8 cellular contexts compared by ENCODE assay signal in genomic region chr14:60327447-60328331, GRCh38.
DNase-seq lines count a peak whose midpoint lies in the region; ATAC-seq and TF ChIP-seq lines count a peak whose summit lies in the region.

No MANE protein-coding gene starts in this region.

- H3K27me3 ChIP-seq in GM06990 (replicated peaks; ENCODE audit: control insufficient read depth, insufficient read depth, low read length) (no peaks in the 10 kb centered on the region), thoracic aorta (replicated peaks; ENCODE audit: insufficient read depth) (no peaks in the 10 kb centered on the region)

- H3K36me3 ChIP-seq in GM06990 (ENCODE audit: control insufficient read depth, insufficient read depth, low read length) (no peaks in the 10 kb centered on the region), thoracic aorta (no peaks in the 10 kb centered on the region)

- DNase-seq in GM06990 (ENCODE audit: extremely low read depth, insufficient read length): peak; percentile 73
- DNase-seq in LHCN-M2 (ENCODE audit: low read depth): peak; percentile 29
- peak; percentile 2 for DNase-seq in effector CD8-positive, alpha-beta T cell (lab: John Stamatoyannopoulos, UW)
- DNase-seq in myocyte (ENCODE audit: low read depth): peak; percentile 86
- DNase-seq in thoracic aorta (ENCODE audit: low spot score): no peak
- DNase-seq in cortex of kidney (lab: John Stamatoyannopoulos, UW): no peak

- ATAC-seq in GM21576 (IDR thresholded peaks at IDR 0.05; ENCODE audit: unreplicated experiment) (peak; percentile 72), thoracic aorta (ENCODE audit: insufficient number of reproducible peaks, low FRiP score, low read depth) (no peak)
- peak; percentile 9 to 17 for ATAC-seq in activated CD4-positive, CD25-positive, alpha-beta regulatory T cell treated with anti-CD3 and anti-CD28 coated beads, Interleukin-2, amount 50 U/mL, for 24 hours

- no peaks in the 10 kb centered on the region for H3K9me3 ChIP-seq in thoracic aorta

- H3K4me1 ChIP-seq in thoracic aorta (ENCODE audit: control insufficient read depth in 1 of 2, low read depth in 2 of 2): peaks cover 0 to 9% of the 10 kb centered on the region in 2 donors

- peak overlapping the region; percentile 56 for H3K4me3 ChIP-seq in GM06990 (replicated peaks; ENCODE audit: low read depth, low read length)
- H3K4me3 ChIP-seq in thoracic aorta: peak overlapping the region; percentile 51

- TF ChIP-seq CTCF in GM06990 (IDR thresholded peaks at IDR 0.05; ENCODE audit: insufficient read depth, low read length, poor library complexity, severe bottlenecking) (peak; percentile 39), thoracic aorta (IDR thresholded peaks at IDR 0.05) (no peak)

- no peak overlapping the region for H3K27ac ChIP-seq in thoracic aorta

Comparison
In these comparisons a context has a peak if more than half of its experiments do, and no peak if none do; other contexts are left out.
1. DNase-seq: peak in GM06990 (single experiment), LHCN-M2 (single experiment), effector CD8-positive, alpha-beta T cell (single experiment) and myocyte (single experiment); none in thoracic aorta (single experiment) and cortex of kidney (single experiment).